ENCODE assay signal across 1 cellular context in genomic region chr2:19895535-19895934, GRCh38.
TF ChIP-seq lines count a peak whose summit lies in the region.

No MANE protein-coding gene starts in this region.

TF ChIP-seq in K562, 482 proteins besides CTCF, POLR2A, EP300 and RAD21 (continued from another document and continues in another):
- no peak for TF ChIP-seq ZNF717 (CRISPR knock-in tag; IDR thresholded peaks at IDR 0.05)
- TF ChIP-seq ZNF384 (IDR thresholded peaks at IDR 0.05; ENCODE audit: low read depth, low read length), result 0 out of 2 replicates have a peak, but pooled peaks have one; percentile 41
- TF ChIP-seq ZBTB34 (CRISPR knock-in tag; IDR thresholded peaks at IDR 0.05), result no peak
- no peak for TF ChIP-seq RNF2 (IDR thresholded peaks at IDR 0.05)
- TF ChIP-seq ZNF280A (IDR thresholded peaks at IDR 0.05; ENCODE audit: low read depth, partially characterized antibody), result no peak
- TF ChIP-seq AFF4 (CRISPR knock-in tag; IDR thresholded peaks at IDR 0.05), result no peak
- no peak for TF ChIP-seq NCOA1 (IDR thresholded peaks at IDR 0.05; ENCODE audit: low read depth)
- peak; percentile 43; the same call in 1 of the 2 replicates for TF ChIP-seq JUND (IDR thresholded peaks at IDR 0.05; ENCODE audit: borderline replicate concordance, low read depth, low read length)
- peak; percentile 32; the same call in 1 of the 3 replicates for TF ChIP-seq JUND (tag; IDR thresholded peaks at IDR 0.05; ENCODE audit: borderline replicate concordance, low read depth, low read length)
- TF ChIP-seq XRCC5 (IDR thresholded peaks at IDR 0.05; ENCODE audit: low read depth, low read length), result no peak
- TF ChIP-seq KLF13 (tag; IDR thresholded peaks at IDR 0.05; ENCODE audit: borderline replicate concordance, low read depth), result no peak
- no peak for TF ChIP-seq ELF2 (CRISPR knock-in tag; IDR thresholded peaks at IDR 0.05)
- TF ChIP-seq VEZF1 (CRISPR knock-in tag; IDR thresholded peaks at IDR 0.05), result 0 out of 2 replicates have a peak, but pooled peaks have one; percentile 11
- no peak for TF ChIP-seq ZNF445 (CRISPR knock-in tag; IDR thresholded peaks at IDR 0.05; ENCODE audit: low read depth)
- no peak for TF ChIP-seq ZNF436 (CRISPR knock-in tag; IDR thresholded peaks at IDR 0.05)
- TF ChIP-seq ZFPM2 (CRISPR knock-in tag; IDR thresholded peaks at IDR 0.05), result no peak
- TF ChIP-seq THAP12 (CRISPR knock-in tag; IDR thresholded peaks at IDR 0.05), result no peak
- no peak for TF ChIP-seq LCOR (CRISPR knock-in tag; IDR thresholded peaks at IDR 0.05)
- TF ChIP-seq ATF7 (IDR thresholded peaks at IDR 0.05), result no peak
- peak; percentile 33 for TF ChIP-seq POLR2B (IDR thresholded peaks at IDR 0.05; ENCODE audit: low read depth, partially characterized antibody)
- no peak for TF ChIP-seq JUN (IDR thresholded peaks at IDR 0.05; ENCODE audit: borderline replicate concordance, low read depth, low read length)
- TF ChIP-seq JUN (CRISPR knock-in tag; IDR thresholded peaks at IDR 0.05; ENCODE audit: borderline replicate concordance), result no peak
- TF ChIP-seq SMARCE1 (IDR thresholded peaks at IDR 0.05), result peak; percentile 38; the same call in 1 of the 2 replicates
- no peak for TF ChIP-seq CREB3 (tag; conservative IDR thresholded peaks at IDR 0.05; ENCODE audit: low read depth)
- TF ChIP-seq POLR2G (IDR thresholded peaks at IDR 0.05; ENCODE audit: low read depth, low read length), result no peak
- TF ChIP-seq BRF1 (IDR thresholded peaks at IDR 0.05; ENCODE audit: borderline replicate concordance, extremely low read depth, insufficient read length), result no peak
- TF ChIP-seq ZNF444 (CRISPR knock-in tag; IDR thresholded peaks at IDR 0.05), result no peak
- TF ChIP-seq ZBTB9 (CRISPR knock-in tag; IDR thresholded peaks at IDR 0.05), result no peak
- TF ChIP-seq ZFX (CRISPR knock-in tag; IDR thresholded peaks at IDR 0.05), result peak; percentile 30; the same call in 1 of the 2 replicates
- TF ChIP-seq CBFB (CRISPR knock-in tag; IDR thresholded peaks at IDR 0.05), result no peak
- no peak for TF ChIP-seq TCF15 (CRISPR knock-in tag; IDR thresholded peaks at IDR 0.05)
- TF ChIP-seq CBX1 (IDR thresholded peaks at IDR 0.05; ENCODE audit: low read depth), result no peak
- TF ChIP-seq ZFP30 (CRISPR knock-in tag; IDR thresholded peaks at IDR 0.05; ENCODE audit: borderline replicate concordance), result no peak
- no peak for TF ChIP-seq PTBP1 (IDR thresholded peaks at IDR 0.05; ENCODE audit: low read depth, low read length)
- no peak for TF ChIP-seq IRF2 (CRISPR knock-in tag; IDR thresholded peaks at IDR 0.05)
- TF ChIP-seq MXI1 (IDR thresholded peaks at IDR 0.05; ENCODE audit: low read depth, low read length), result no peak
- no peak for TF ChIP-seq E2F6 (IDR thresholded peaks at IDR 0.05; ENCODE audit: borderline replicate concordance in 1 of 2, extremely low read depth in 1 of 2, insufficient read depth in 1 of 2, insufficient read length in 1 of 2, low read depth in 1 of 2, low read length in 1 of 2, poor library complexity in 1 of 2, severe bottlenecking in 1 of 2)
- TF ChIP-seq ZNF76 (CRISPR knock-in tag; IDR thresholded peaks at IDR 0.05; ENCODE audit: borderline replicate concordance), result no peak
- no peak for TF ChIP-seq ZNF24 (IDR thresholded peaks at IDR 0.05)
- TF ChIP-seq BHLHE40 (IDR thresholded peaks at IDR 0.05; ENCODE audit: low read length), result no peak
- TF ChIP-seq SMAD4 (CRISPR knock-in tag; conservative IDR thresholded peaks at IDR 0.05), result no peak
- 0 out of 2 replicates have a peak, but pooled peaks have one; percentile 41 for TF ChIP-seq FOSL1 (tag; conservative IDR thresholded peaks at IDR 0.05)
- peak in 1 of 2 experiments; percentile 57; a peak in 1 of 4 replicates for TF ChIP-seq MLLT1 (IDR thresholded peaks at IDR 0.05)
- TF ChIP-seq YBX1 (IDR thresholded peaks at IDR 0.05), result no peak
- no peak for TF ChIP-seq ZNF644 (tag; IDR thresholded peaks at IDR 0.05; ENCODE audit: low read depth)
- no peak for TF ChIP-seq CXXC5 (CRISPR knock-in tag; IDR thresholded peaks at IDR 0.05)
- no peak for TF ChIP-seq FOXP4 (CRISPR knock-in tag; IDR thresholded peaks at IDR 0.05; ENCODE audit: borderline replicate concordance)
- no peak for TF ChIP-seq ETV6 (IDR thresholded peaks at IDR 0.05; ENCODE audit: borderline replicate concordance in 1 of 2, low read depth in 2 of 2, low read length in 1 of 2)
- TF ChIP-seq ETV6 (CRISPR knock-in tag; IDR thresholded peaks at IDR 0.05; ENCODE audit: borderline replicate concordance), result no peak
- no peak for TF ChIP-seq ZNF140 (CRISPR knock-in tag; IDR thresholded peaks at IDR 0.05)
- no peak for TF ChIP-seq SNAPC5 (CRISPR knock-in tag; IDR thresholded peaks at IDR 0.05)
